In genomic region chr9:114631166-114631565, GRCh38 we compare ENCODE assay signal across 36 cellular contexts. TPM values are rescaled to one million over a fixed set of nuclear protein-coding genes. Genes with fewer than 3 reads are reported as not detected.
"Had no signal": no experiment of that assay in that cellular context is flagged by ENCODE, and none has a peak within 500 bp of the region (broad histone marks: within the 10 kb centered on the region; RNA-seq: fewer than 3 reads in every experiment).

No MANE protein-coding gene starts in this region.

- H3K4me3 Mint-ChIP-seq: activated CD4-positive, alpha-beta memory T cell treated with anti-CD3 and anti-CD28 coated beads, Interleukin-2, amount 10 ng/mL, durations not matched to agents 7 days and 5 days; activated naive CD8-positive, alpha-beta T cell; activated naive CD8-positive, alpha-beta T cell treated with anti-CD3 and anti-CD28 coated beads, Interleukin-2, amount 50 U/mL, for 24 hours; activated T-cell treated with anti-CD3 and anti-CD28 coated beads, Interleukin-2, amount 50 U/mL, for 72 hours; brain had no signal

- H3K36me3 ChIP-seq: cardiac muscle cell had no signal

- H3K4me3 ChIP-seq: cardiac muscle cell, K562, SK-N-MC had no signal

- ATAC-seq: activated naive CD8-positive, alpha-beta T cell treated with anti-CD3 and anti-CD28 coated beads, Interleukin-2, amount 50 U/mL, for 24 hours; activated T-cell treated with anti-CD3 and anti-CD28 coated beads, Interleukin-2, amount 50 U/mL, for 72 hours; K562 had no signal

- DNase-seq: activated CD4-positive, alpha-beta memory T cell treated with anti-CD3 and anti-CD28 coated beads, Interleukin-2, amount 10 ng/mL, durations not matched to agents 7 days and 5 days; activated CD4-positive, alpha-beta T cell treated with anti-CD3 and anti-CD28 coated beads for 1 hour; activated CD4-positive, alpha-beta T cell treated with anti-CD3 and anti-CD28 coated beads for 48 hours; activated CD4-positive, CD25-positive, alpha-beta regulatory T cell; activated gamma-delta T cell; activated naive CD4-positive, alpha-beta T cell treated with Interleukin-2 at 50 U/mL for 16 hours; activated naive CD8-positive, alpha-beta T cell treated with anti-CD3 and anti-CD28 coated beads, Interleukin-2, amount 50 U/mL, for 24 hours; activated T-cell treated with anti-CD3 and anti-CD28 coated beads, Interleukin-2, amount 50 U/mL, for 1 hour; activated T-cell treated with anti-CD3 and anti-CD28 coated beads, Interleukin-2, amount 50 U/mL, for 72 hours; anterior cingulate cortex; IMR-90; NCI-H1048; NCI-H1105 treated with DMSO at 0.1 percent for 48 hours; NCI-H1436; NCI-H1694; NCI-H1930; NCI-H2107; NCI-H2171; NCI-H510A; NCI-H526; NCI-H748 treated with DMSO at 0.1 percent for 48 hours; NK-92 treated with Interleukin-12 subunit alpha and Interleukin-12 subunit beta, amount 100 ng/mL, for 24 hours; Right ventricle myocardium superior; T1000; WERI-Rb-1 had no signal

- H3K27ac Mint-ChIP-seq: activated CD4-positive, alpha-beta memory T cell treated with anti-CD3 and anti-CD28 coated beads, Interleukin-2, amount 10 ng/mL, durations not matched to agents 7 days and 5 days; activated naive CD8-positive, alpha-beta T cell; activated naive CD8-positive, alpha-beta T cell treated with anti-CD3 and anti-CD28 coated beads, Interleukin-2, amount 50 U/mL, for 24 hours; activated T-cell treated with anti-CD3 and anti-CD28 coated beads, Interleukin-2, amount 50 U/mL, for 72 hours; activated T-helper 2 cell treated with anti-CD3 and anti-CD28 coated beads, Interferon-gamma antibody, Interleukin-2, Interleukin-4, amounts not matched to agents 10 μg/mL and 5 μg/mL and 100 μg/mL, durations not matched to agents 14 hours and 24 hours and 36 hours; brain had no signal

- H3K27ac ChIP-seq: cardiac muscle cell, SK-N-MC, WERI-Rb-1 had no signal

- H3K9me3 Mint-ChIP-seq: activated CD4-positive, alpha-beta memory T cell treated with anti-CD3 and anti-CD28 coated beads, Interleukin-2, amount 10 ng/mL, durations not matched to agents 7 days and 5 days; activated naive CD8-positive, alpha-beta T cell treated with anti-CD3 and anti-CD28 coated beads, Interleukin-2, amount 50 U/mL, for 24 hours; activated T-cell treated with anti-CD3 and anti-CD28 coated beads, Interleukin-2, amount 50 U/mL, for 72 hours; activated T-helper 2 cell treated with anti-CD3 and anti-CD28 coated beads, Interferon-gamma antibody, Interleukin-2, Interleukin-4, amounts not matched to agents 10 μg/mL and 5 μg/mL and 100 μg/mL, durations not matched to agents 14 hours and 24 hours and 36 hours; brain had no signal

- H3K4me1 Mint-ChIP-seq: activated CD4-positive, alpha-beta memory T cell treated with anti-CD3 and anti-CD28 coated beads, Interleukin-2, amount 10 ng/mL, durations not matched to agents 7 days and 5 days; activated naive CD8-positive, alpha-beta T cell treated with anti-CD3 and anti-CD28 coated beads, Interleukin-2, amount 50 U/mL, for 24 hours; brain had no signal

- H3K27me3 ChIP-seq: cardiac muscle cell had no signal

- H3K27me3 Mint-ChIP-seq: activated CD4-positive, alpha-beta memory T cell treated with anti-CD3 and anti-CD28 coated beads, Interleukin-2, amount 10 ng/mL, durations not matched to agents 7 days and 5 days; activated naive CD8-positive, alpha-beta T cell; activated naive CD8-positive, alpha-beta T cell treated with anti-CD3 and anti-CD28 coated beads, Interleukin-2, amount 50 U/mL, for 24 hours had no signal

RNA-seq across cellular contexts. Expression of gene TEX53, which starts 26.4 kb away (rescaled TPM):
- total RNA-seq: activated CD4-positive, alpha-beta memory T cell treated with anti-CD3 and anti-CD28 coated beads, Interleukin-2, amount 10 ng/mL, durations not matched to agents 7 days and 5 days; activated CD8-positive, alpha-beta memory T cell treated with anti-CD3 and anti-CD28 coated beads for 36 hours; activated T-cell treated with anti-CD3 and anti-CD28 coated beads, Interleukin-2, amount 50 U/mL, for 72 hours; activated T-helper 2 cell treated with anti-CD3 and anti-CD28 coated beads, Interferon-gamma antibody, Interleukin-2, Interleukin-4, amounts not matched to agents 10 μg/mL and 5 μg/mL and 100 μg/mL, durations not matched to agents 14 hours and 24 hours and 36 hours; cardiac muscle cell; IMR-90; K562; MCF 10A; OCI-LY7; Right ventricle myocardium superior; T-helper 1 cell treated with Interleukin-12 subunit alpha and Interleukin-12 subunit beta and Interleukin-4 antibody, amounts not matched to agents 30 ng/mL and 1 ng/mL, for 36 hours; T-helper 2 cell treated with Interferon-gamma antibody and Interleukin-4, amounts not matched to agents 100 ng/mL and 5 ng/mL, for 36 hours had no signal
- polyA plus RNA-seq: cardiac muscle cell, IMR-90, K562 had no signal

RNA-seq across cellular contexts. Expression of gene TEX48, which starts 50.8 kb away (rescaled TPM):
- total RNA-seq: cardiac muscle cell; IMR-90; K562; MCF 10A; OCI-LY7; Right ventricle myocardium superior; T-helper 2 cell treated with Interferon-gamma antibody and Interleukin-4, amounts not matched to agents 100 ng/mL and 5 ng/mL, for 36 hours had no signal
- polyA plus RNA-seq: cardiac muscle cell, IMR-90, K562 had no signal
